Comparison of ENCODE assay signal across 8 cellular contexts in the genomic region with DNA sequence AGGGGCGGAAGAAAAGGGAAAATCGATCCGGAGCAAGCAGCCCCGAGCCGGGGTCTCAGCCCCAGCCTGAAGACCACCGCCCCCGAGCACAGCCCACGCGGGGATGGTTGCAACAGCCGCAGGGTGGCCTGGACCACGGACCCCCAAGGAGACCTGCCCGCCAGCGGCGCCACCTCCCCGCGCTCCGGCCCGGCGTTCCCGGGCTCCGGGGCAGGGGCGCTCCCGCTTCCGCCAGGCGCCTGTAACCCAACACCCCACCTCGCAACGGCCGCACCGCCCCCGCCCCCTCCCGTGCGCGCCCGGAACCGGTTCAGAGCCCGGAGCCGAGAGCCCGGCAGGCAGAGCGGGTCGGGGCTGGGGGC. TPM values are rescaled to one million over a fixed set of nuclear protein-coding genes. Genes with fewer than 3 reads are reported as not detected.
A peak's percentile ranks its signal among the peaks of the same experiment; 100 is the strongest.
DNase-seq lines count a peak whose midpoint lies in the region; ATAC-seq and TF ChIP-seq lines count a peak whose summit lies in the region.

No MANE protein-coding gene starts in this region.

- peak overlapping the region; percentile 79 for H3K4me2 ChIP-seq in mammary epithelial cell (ENCODE audit: insufficient read depth, low read depth, low read length)

- dilution Hi-C loops in mammary epithelial cell (cut with HindIII; ENCODE audit: low sequenced_read_pairs): no loop called here

- peak overlapping the region; percentile 94 for H3K4me3 Mint-ChIP-seq in HFFc6
- H3K4me3 Mint-ChIP-seq in stimulated activated effector memory CD8-positive, alpha-beta T cell treated with anti-CD3 and anti-CD28 coated beads, Interleukin-12 subunit alpha, Interleukin-12 subunit beta, amount 100 ng/mL, for 72 hours: peak overlapping the region; percentile 80

- peaks cover 11% of the 10 kb centered on the region for H3K27me3 Mint-ChIP-seq in HFFc6 (ENCODE audit: insufficient read depth)

- H3K27ac Mint-ChIP-seq in HFFc6: peak overlapping the region; percentile 95
- peak overlapping the region; percentile 40 for H3K27ac Mint-ChIP-seq in stimulated activated effector memory CD8-positive, alpha-beta T cell treated with anti-CD3 and anti-CD28 coated beads, Interleukin-12 subunit alpha, Interleukin-12 subunit beta, amount 100 ng/mL, for 72 hours

- H4K20me1 ChIP-seq in mammary epithelial cell (ENCODE audit: insufficient read depth, low read length): no peaks in the 10 kb centered on the region

- DNase-seq in HFFc6 (no peak), T-helper 1 cell (peak in 4 of 5 donors; percentile 12 to 31 (median 23)), mammary epithelial cell (peak; percentile 43), T1000 (lab: John Stamatoyannopoulos, UW) (no peak)
- DNase-seq in stimulated activated effector memory CD8-positive, alpha-beta T cell treated with anti-CD3 and anti-CD28 coated beads, Interleukin-12 subunit alpha, Interleukin-12 subunit beta, amount 100 ng/mL, for 72 hours (ENCODE audit: low spot score in 2 of 2): no peak

- H3K4me1 Mint-ChIP-seq in HFFc6 (ENCODE audit: low read depth): peaks cover 76% of the 10 kb centered on the region
- H3K4me1 Mint-ChIP-seq in stimulated activated effector memory CD8-positive, alpha-beta T cell treated with anti-CD3 and anti-CD28 coated beads, Interleukin-12 subunit alpha, Interleukin-12 subunit beta, amount 100 ng/mL, for 72 hours: peaks cover 45% of the 10 kb centered on the region

- in situ Hi-C loops in mammary epithelial cell (cut with MboI; ENCODE audit: low sequenced_read_pairs in 2 of 2): no loop called here

- intact Hi-C loops in mammary epithelial cell (cut with micrococcal nuclease): no loop called here

- H3K4me3 ChIP-seq in mammary epithelial cell (replicated peaks in 1 of 3; ENCODE audit: insufficient read depth in 1 of 3, low read depth in 2 of 3, low read length in 3 of 3): peak overlapping the region; percentile 86 to 96 (median 96)

- H3K27me3 ChIP-seq in mammary epithelial cell (ENCODE audit: insufficient read depth, low read length) (no peaks in the 10 kb centered on the region), layer of hippocampus (ENCODE audit: control insufficient read depth, insufficient read depth, low read length) (peaks cover 2% of the 10 kb centered on the region)

- H3K9ac ChIP-seq in mammary epithelial cell (ENCODE audit: insufficient read depth, low read length): peak overlapping the region; percentile 80

- H3K9me3 ChIP-seq in mammary epithelial cell (replicated peaks; ENCODE audit: insufficient read depth, low read length): no peaks in the 10 kb centered on the region

- CTCF ChIA-PET in mammary epithelial cell (lab: Charles Lee; ENCODE audit: low non-redundant PET): no interaction called here

- no TSS peak for BruUV-seq in mammary epithelial cell (replicated peaks; lab: Mats Ljungman, UMichigan)

- peaks cover 22% of the 10 kb centered on the region for H3K36me3 ChIP-seq in mammary epithelial cell (ENCODE audit: insufficient read depth, low read length)

- H3K27ac ChIP-seq in C4-2B (peak overlapping the region; percentile 92), mammary epithelial cell (ENCODE audit: insufficient read depth, low read depth, low read length) (peak overlapping the region; percentile 85), layer of hippocampus (ENCODE audit: low read depth, low read length) (peak overlapping the region; percentile 79)

- peaks cover 48% of the 10 kb centered on the region for H3K36me3 Mint-ChIP-seq in HFFc6 (ENCODE audit: low read depth)
- no peaks in the 10 kb centered on the region for H3K36me3 Mint-ChIP-seq in stimulated activated effector memory CD8-positive, alpha-beta T cell treated with anti-CD3 and anti-CD28 coated beads, Interleukin-12 subunit alpha, Interleukin-12 subunit beta, amount 100 ng/mL, for 72 hours

- peaks cover 73% of the 10 kb centered on the region for H3K79me2 ChIP-seq in mammary epithelial cell (ENCODE audit: insufficient read depth, low read length)

- H3K4me1 ChIP-seq in mammary epithelial cell (ENCODE audit: insufficient read depth, low read length): peaks cover 52% of the 10 kb centered on the region

- WGBS in mammary epithelial cell (ENCODE audit: low coverage, missing lambda C conversion rate): no CpG with 5 or more reads among the region's 40 CpGs

- no peaks in the 10 kb centered on the region for H3K9me3 Mint-ChIP-seq in HFFc6
- no peaks in the 10 kb centered on the region for H3K9me3 Mint-ChIP-seq in stimulated activated effector memory CD8-positive, alpha-beta T cell treated with anti-CD3 and anti-CD28 coated beads, Interleukin-12 subunit alpha, Interleukin-12 subunit beta, amount 100 ng/mL, for 72 hours

- ATAC-seq in stimulated activated effector memory CD8-positive, alpha-beta T cell treated with anti-CD3 and anti-CD28 coated beads, Interleukin-12 subunit alpha, Interleukin-12 subunit beta, amount 100 ng/mL, for 72 hours: peak; percentile 17
- ATAC-seq in HG02678 (IDR thresholded peaks at IDR 0.05; ENCODE audit: unreplicated experiment): no peak

- H2AFZ ChIP-seq in mammary epithelial cell (ENCODE audit: low read depth, low read length): no peak overlapping the region

- TF ChIP-seq CTCF in C4-2B (conservative IDR thresholded peaks at IDR 0.05) (no peak), HFFc6 (IDR thresholded peaks at IDR 0.05) (no peak), mammary epithelial cell (conservative IDR thresholded peaks at IDR 0.05 in 1 of 2, IDR thresholded peaks at IDR 0.05 in 1 of 2; ENCODE audit: extremely low read depth in 1 of 2, insufficient read depth in 1 of 2, low read depth in 1 of 2, low read length in 2 of 2) (no peak)

RNA-seq across cellular contexts. Expression of gene ACTN1, which starts 0.6 kb away (rescaled TPM):
- total RNA-seq in HFFc6 (2021; fragmentation: NEBNext Ultra II Directional; extraction: Animal tissue kit (Norgen Biotek cat#: 25700)): 100 to 1,000 TPM; 749 to 847 (median 825) TPM
- total RNA-seq in mammary epithelial cell: 1,000 to 10,000 TPM in 1 of 2 donors, 100 to 1,000 TPM in 1; 841 to 1,322 TPM
- 813 TPM for polyA plus RNA-seq in mammary epithelial cell
- 1,325 TPM for polyA minus RNA-seq in mammary epithelial cell

Comparison
In these comparisons a context has a peak if more than half of its experiments do, and no peak if none do; other contexts are left out.
1. DNase-seq: peak in T-helper 1 cell (4 of 5) and mammary epithelial cell (single experiment); none in HFFc6 (single experiment), stimulated activated effector memory CD8-positive, alpha-beta T cell treated with anti-CD3 and anti-CD28 coated beads, Interleukin-12 subunit alpha, Interleukin-12 subunit beta, amount 100 ng/mL, for 72 hours (0 of 2) and T1000 (single experiment).
2. Peak in every context shown above with its lines, with median percentiles within 50 percentile points of each other: H3K27ac ChIP-seq.